Comparison of ENCODE assay signal across 1 cellular context in genomic region chrX:23952984-23953907, GRCh38.
TF ChIP-seq lines count a peak whose summit lies in the region.

No MANE protein-coding gene starts in this region.

TF ChIP-seq in HepG2, 621 proteins besides CTCF, POLR2A, EP300 and RAD21 (continued from another document):
- TF ChIP-seq SNAPC4 (CRISPR knock-in tag; IDR thresholded peaks at IDR 0.05) (no peak), MAFF (IDR thresholded peaks at IDR 0.05; ENCODE audit: low read depth, low read length) (no peak), ZMYM2 (CRISPR knock-in tag; IDR thresholded peaks at IDR 0.05) (no peak), ZNF280B (CRISPR knock-in tag; IDR thresholded peaks at IDR 0.05; ENCODE audit: borderline replicate concordance) (no peak), AFF4 (CRISPR knock-in tag; IDR thresholded peaks at IDR 0.05) (no peak), ZNF10 (CRISPR knock-in tag; IDR thresholded peaks at IDR 0.05; ENCODE audit: borderline replicate concordance, low read depth) (no peak), ZNF510 (CRISPR knock-in tag; IDR thresholded peaks at IDR 0.05; ENCODE audit: low read depth) (no peak), PHF21A (CRISPR knock-in tag; IDR thresholded peaks at IDR 0.05) (no peak), JARID2 (CRISPR knock-in tag; IDR thresholded peaks at IDR 0.05; ENCODE audit: insufficient replicate concordance) (no peak), ZNF761 (CRISPR knock-in tag; conservative IDR thresholded peaks at IDR 0.05) (no peak), MED1 (CRISPR knock-in tag; IDR thresholded peaks at IDR 0.05) (no peak), PBX3 (CRISPR knock-in tag; IDR thresholded peaks at IDR 0.05; ENCODE audit: borderline replicate concordance) (no peak)
